ENCODE assay signal across 1 cellular context in the genomic region with DNA sequence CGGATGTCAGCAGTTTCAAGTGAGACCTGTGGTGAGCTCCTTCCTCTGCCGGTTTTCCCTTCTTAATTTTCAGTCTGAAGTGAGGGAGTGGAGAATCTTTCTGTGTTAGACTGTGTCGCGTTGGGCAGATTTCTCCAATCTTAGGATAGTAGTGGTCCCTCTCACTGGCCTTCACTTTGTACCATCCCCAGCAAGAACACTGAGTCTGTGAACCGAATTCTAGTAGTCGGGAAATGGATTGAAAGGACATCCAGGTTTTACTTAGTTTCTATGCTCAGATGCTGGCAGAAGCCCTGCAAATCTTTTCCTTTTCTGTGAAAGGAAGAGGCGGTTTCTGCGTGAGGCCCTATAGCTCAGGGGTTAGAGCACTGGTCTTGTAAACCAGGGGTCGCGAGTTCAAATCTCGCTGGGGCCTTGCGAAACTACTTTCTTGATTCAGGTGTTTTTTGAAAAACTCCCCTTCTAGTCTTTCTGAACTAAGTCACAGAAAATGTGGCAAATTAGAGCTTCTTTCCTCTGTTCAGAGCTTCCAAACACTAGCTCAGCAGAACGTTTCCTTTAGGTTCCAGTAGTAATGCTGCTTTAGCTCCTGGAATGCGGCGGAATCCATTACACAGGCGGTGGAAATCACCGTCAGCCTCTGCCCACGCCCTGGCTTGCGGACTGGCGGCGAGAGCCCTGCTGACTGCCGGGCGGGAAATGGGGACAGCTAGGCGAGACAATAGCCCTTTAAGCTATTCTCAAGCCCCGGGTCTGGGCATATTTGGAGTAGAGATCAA.
TF ChIP-seq lines count a peak whose summit lies in the region.

No MANE protein-coding gene starts in this region.

TF ChIP-seq in K562, 482 proteins besides CTCF, POLR2A, EP300 and RAD21 (continued from another document and continues in another):
- peak; percentile 73 for TF ChIP-seq GTF3C2 (IDR thresholded peaks at IDR 0.05; ENCODE audit: borderline replicate concordance, extremely low read depth, insufficient read length)
- peak; percentile 93 for TF ChIP-seq MAFG (tag; conservative IDR thresholded peaks at IDR 0.05)
- TF ChIP-seq HMG20B (CRISPR knock-in tag; IDR thresholded peaks at IDR 0.05) = no peak
- TF ChIP-seq MCM7 (IDR thresholded peaks at IDR 0.05) = no peak
- TF ChIP-seq ZNF282 (CRISPR knock-in tag; IDR thresholded peaks at IDR 0.05) = no peak
- no peak for TF ChIP-seq ZNF224 (CRISPR knock-in tag; IDR thresholded peaks at IDR 0.05)
- TF ChIP-seq ZMIZ1 (IDR thresholded peaks at IDR 0.05; ENCODE audit: low read depth in 2 of 2, low read length in 2 of 2) = no peak
- no peak for TF ChIP-seq JUND (IDR thresholded peaks at IDR 0.05; ENCODE audit: borderline replicate concordance, low read depth, low read length)
- 0 out of 3 replicates have a peak, but pooled peaks have one; percentile 10 for TF ChIP-seq JUND (tag; IDR thresholded peaks at IDR 0.05; ENCODE audit: borderline replicate concordance, low read depth, low read length)
- no peak for TF ChIP-seq ZNF511 (CRISPR knock-in tag; IDR thresholded peaks at IDR 0.05)
- no peak for TF ChIP-seq ZNF780A (CRISPR knock-in tag; IDR thresholded peaks at IDR 0.05)
- TF ChIP-seq BACH1 (tag; IDR thresholded peaks at IDR 0.05) = no peak
- TF ChIP-seq C11orf30 (IDR thresholded peaks at IDR 0.05; ENCODE audit: low read depth) = peak; percentile 98
- no peak for TF ChIP-seq ZNF431 (CRISPR knock-in tag; IDR thresholded peaks at IDR 0.05)
- no peak for TF ChIP-seq PML (IDR thresholded peaks at IDR 0.05; ENCODE audit: low read length)
- TF ChIP-seq CEBPG (CRISPR knock-in tag; IDR thresholded peaks at IDR 0.05) = no peak
- peak in 1 of 2 experiments; percentile 70; a peak in 2 of 4 replicates for TF ChIP-seq CEBPG (tag; conservative IDR thresholded peaks at IDR 0.05 in 1 of 2, IDR thresholded peaks at IDR 0.05 in 1 of 2)
- TF ChIP-seq RBFOX2 (IDR thresholded peaks at IDR 0.05; ENCODE audit: low read depth, low read length) = no peak
- no peak for TF ChIP-seq RBM15 (IDR thresholded peaks at IDR 0.05; ENCODE audit: insufficient read depth, low read length)
- TF ChIP-seq BCL6 (CRISPR knock-in tag; IDR thresholded peaks at IDR 0.05) = no peak
- TF ChIP-seq ZNF165 (CRISPR knock-in tag; IDR thresholded peaks at IDR 0.05; ENCODE audit: borderline replicate concordance) = no peak
- no peak for TF ChIP-seq SNIP1 (IDR thresholded peaks at IDR 0.05; ENCODE audit: low read depth)
- TF ChIP-seq E2F8 (IDR thresholded peaks at IDR 0.05; ENCODE audit: low read depth, partially characterized antibody) = no peak
- TF ChIP-seq ZNF445 (CRISPR knock-in tag; IDR thresholded peaks at IDR 0.05; ENCODE audit: low read depth) = no peak
- TF ChIP-seq, protein P1, sequence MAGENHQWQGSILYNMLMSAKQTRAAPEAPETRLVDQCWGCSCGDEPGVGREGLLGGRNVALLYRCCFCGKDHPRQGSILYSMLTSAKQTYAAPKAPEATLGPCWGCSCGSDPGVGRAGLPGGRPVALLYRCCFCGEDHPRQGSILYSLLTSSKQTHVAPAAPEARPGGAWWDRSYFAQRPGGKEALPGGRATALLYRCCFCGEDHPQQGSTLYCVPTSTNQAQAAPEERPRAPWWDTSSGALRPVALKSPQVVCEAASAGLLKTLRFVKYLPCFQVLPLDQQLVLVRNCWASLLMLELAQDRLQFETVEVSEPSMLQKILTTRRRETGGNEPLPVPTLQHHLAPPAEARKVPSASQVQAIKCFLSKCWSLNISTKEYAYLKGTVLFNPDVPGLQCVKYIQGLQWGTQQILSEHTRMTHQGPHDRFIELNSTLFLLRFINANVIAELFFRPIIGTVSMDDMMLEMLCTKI (IDR thresholded peaks at IDR 0.05; ENCODE audit: partially characterized antibody) = no peak
- TF ChIP-seq ZFP30 (CRISPR knock-in tag; IDR thresholded peaks at IDR 0.05; ENCODE audit: borderline replicate concordance) = no peak
- no peak for TF ChIP-seq STAG1 (CRISPR knock-in tag; IDR thresholded peaks at IDR 0.05; ENCODE audit: borderline replicate concordance)
- no peak for TF ChIP-seq FOXA1 (IDR thresholded peaks at IDR 0.05; ENCODE audit: borderline replicate concordance)
- TF ChIP-seq ZNF766 (CRISPR knock-in tag; conservative IDR thresholded peaks at IDR 0.05) = no peak
- TF ChIP-seq, protein P2, sequence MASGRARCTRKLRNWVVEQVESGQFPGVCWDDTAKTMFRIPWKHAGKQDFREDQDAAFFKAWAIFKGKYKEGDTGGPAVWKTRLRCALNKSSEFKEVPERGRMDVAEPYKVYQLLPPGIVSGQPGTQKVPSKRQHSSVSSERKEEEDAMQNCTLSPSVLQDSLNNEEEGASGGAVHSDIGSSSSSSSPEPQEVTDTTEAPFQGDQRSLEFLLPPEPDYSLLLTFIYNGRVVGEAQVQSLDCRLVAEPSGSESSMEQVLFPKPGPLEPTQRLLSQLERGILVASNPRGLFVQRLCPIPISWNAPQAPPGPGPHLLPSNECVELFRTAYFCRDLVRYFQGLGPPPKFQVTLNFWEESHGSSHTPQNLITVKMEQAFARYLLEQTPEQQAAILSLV (tag; IDR thresholded peaks at IDR 0.05) = no peak
- TF ChIP-seq XRCC3 (IDR thresholded peaks at IDR 0.05) = no peak
- TF ChIP-seq MAFF (IDR thresholded peaks at IDR 0.05; ENCODE audit: low read length) = peak; percentile 95
- TF ChIP-seq ZNF57 (CRISPR knock-in tag; IDR thresholded peaks at IDR 0.05) = no peak
- no peak for TF ChIP-seq SREBF2 (CRISPR knock-in tag; IDR thresholded peaks at IDR 0.05)
- TF ChIP-seq HEY1 (CRISPR knock-in tag; IDR thresholded peaks at IDR 0.05; ENCODE audit: borderline replicate concordance) = no peak
- TF ChIP-seq NFRKB (IDR thresholded peaks at IDR 0.05; ENCODE audit: low read depth) = no peak
- no peak for TF ChIP-seq ZNF785 (CRISPR knock-in tag; IDR thresholded peaks at IDR 0.05)
- peak; percentile 6; the same call in 1 of the 2 replicates for TF ChIP-seq ZNF24 (IDR thresholded peaks at IDR 0.05)
- TF ChIP-seq, protein P3, sequence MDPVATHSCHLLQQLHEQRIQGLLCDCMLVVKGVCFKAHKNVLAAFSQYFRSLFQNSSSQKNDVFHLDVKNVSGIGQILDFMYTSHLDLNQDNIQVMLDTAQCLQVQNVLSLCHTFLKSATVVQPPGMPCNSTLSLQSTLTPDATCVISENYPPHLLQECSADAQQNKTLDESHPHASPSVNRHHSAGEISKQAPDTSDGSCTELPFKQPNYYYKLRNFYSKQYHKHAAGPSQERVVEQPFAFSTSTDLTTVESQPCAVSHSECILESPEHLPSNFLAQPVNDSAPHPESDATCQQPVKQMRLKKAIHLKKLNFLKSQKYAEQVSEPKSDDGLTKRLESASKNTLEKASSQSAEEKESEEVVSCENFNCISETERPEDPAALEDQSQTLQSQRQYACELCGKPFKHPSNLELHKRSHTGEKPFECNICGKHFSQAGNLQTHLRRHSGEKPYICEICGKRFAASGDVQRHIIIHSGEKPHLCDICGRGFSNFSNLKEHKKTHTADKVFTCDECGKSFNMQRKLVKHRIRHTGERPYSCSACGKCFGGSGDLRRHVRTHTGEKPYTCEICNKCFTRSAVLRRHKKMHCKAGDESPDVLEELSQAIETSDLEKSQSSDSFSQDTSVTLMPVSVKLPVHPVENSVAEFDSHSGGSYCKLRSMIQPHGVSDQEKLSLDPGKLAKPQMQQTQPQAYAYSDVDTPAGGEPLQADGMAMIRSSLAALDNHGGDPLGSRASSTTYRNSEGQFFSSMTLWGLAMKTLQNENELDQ (CRISPR knock-in tag; IDR thresholded peaks at IDR 0.05; ENCODE audit: borderline replicate concordance) = no peak
- TF ChIP-seq HDAC3 (IDR thresholded peaks at IDR 0.05; ENCODE audit: borderline replicate concordance, partially characterized antibody) = no peak
- peak in 1 of 2 experiments; percentile 27; a peak in 1 of 4 replicates for TF ChIP-seq RCOR1 (IDR thresholded peaks at IDR 0.05; ENCODE audit: borderline replicate concordance in 1 of 2, low read depth in 2 of 2, low read length in 2 of 2)
- TF ChIP-seq, protein P4, sequence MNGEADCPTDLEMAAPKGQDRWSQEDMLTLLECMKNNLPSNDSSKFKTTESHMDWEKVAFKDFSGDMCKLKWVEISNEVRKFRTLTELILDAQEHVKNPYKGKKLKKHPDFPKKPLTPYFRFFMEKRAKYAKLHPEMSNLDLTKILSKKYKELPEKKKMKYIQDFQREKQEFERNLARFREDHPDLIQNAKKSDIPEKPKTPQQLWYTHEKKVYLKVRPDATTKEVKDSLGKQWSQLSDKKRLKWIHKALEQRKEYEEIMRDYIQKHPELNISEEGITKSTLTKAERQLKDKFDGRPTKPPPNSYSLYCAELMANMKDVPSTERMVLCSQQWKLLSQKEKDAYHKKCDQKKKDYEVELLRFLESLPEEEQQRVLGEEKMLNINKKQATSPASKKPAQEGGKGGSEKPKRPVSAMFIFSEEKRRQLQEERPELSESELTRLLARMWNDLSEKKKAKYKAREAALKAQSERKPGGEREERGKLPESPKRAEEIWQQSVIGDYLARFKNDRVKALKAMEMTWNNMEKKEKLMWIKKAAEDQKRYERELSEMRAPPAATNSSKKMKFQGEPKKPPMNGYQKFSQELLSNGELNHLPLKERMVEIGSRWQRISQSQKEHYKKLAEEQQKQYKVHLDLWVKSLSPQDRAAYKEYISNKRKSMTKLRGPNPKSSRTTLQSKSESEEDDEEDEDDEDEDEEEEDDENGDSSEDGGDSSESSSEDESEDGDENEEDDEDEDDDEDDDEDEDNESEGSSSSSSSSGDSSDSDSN (IDR thresholded peaks at IDR 0.05; ENCODE audit: borderline replicate concordance in 1 of 2, low read depth in 2 of 2, low read length in 2 of 2) = no peak
- no peak for TF ChIP-seq ZC3H11A (IDR thresholded peaks at IDR 0.05; ENCODE audit: low read depth, low read length)
- no peak for TF ChIP-seq POU5F1 (IDR thresholded peaks at IDR 0.05; ENCODE audit: borderline replicate concordance, low read depth, low read length, partially characterized antibody)
- TF ChIP-seq ZFP36 (IDR thresholded peaks at IDR 0.05; ENCODE audit: low read depth, low read length, partially characterized antibody) = peak; percentile 4
